In genomic region chr2:64773461-64774118, GRCh38 we compare ENCODE assay signal across 13 cellular contexts.
"Had no signal": no experiment of that assay in that cellular context is flagged by ENCODE, and none has a peak within 500 bp of the region (broad histone marks: within the 10 kb centered on the region; RNA-seq: fewer than 3 reads in every experiment).

No MANE protein-coding gene starts in this region.

- DNase-seq: activated CD4-positive, alpha-beta T cell treated with anti-CD3 and anti-CD28 coated beads for 48 hours; activated CD8-positive, alpha-beta memory T cell treated with anti-CD3 and anti-CD28 coated beads, Interleukin-2, amount 50 U/mL, for 48 hours; activated CD8-positive, alpha-beta T cell treated with anti-CD3 and anti-CD28 coated beads, Interleukin-2, amount 10 ng/mL, durations not matched to agents 7 days and 5 days; activated naive CD8-positive, alpha-beta T cell treated with anti-CD3 and anti-CD28 coated beads, Interleukin-2, amount 10 ng/mL, durations not matched to agents 7 days and 5 days; anterior cingulate cortex; gastrocnemius medialis; heart right ventricle; kidney; left ventricle myocardium superior; mesendoderm; thyroid gland; uterus had no signal

- H3K36me3 ChIP-seq: esophagus muscularis mucosa, gastrocnemius medialis, heart right ventricle, thyroid gland, uterus had no signal

- ATAC-seq: activated CD8-positive, alpha-beta T cell treated with anti-CD3 and anti-CD28 coated beads, Interleukin-2, amount 10 ng/mL, durations not matched to agents 7 days and 5 days; gastrocnemius medialis; heart right ventricle; left ventricle myocardium superior had no signal

- H3K9me3 ChIP-seq: gastrocnemius medialis, thyroid gland, uterus had no signal

- H3K27ac ChIP-seq: esophagus muscularis mucosa, gastrocnemius medialis, heart right ventricle, thyroid gland, uterus had no signal

- H3K4me3 ChIP-seq: esophagus muscularis mucosa, gastrocnemius medialis, heart right ventricle, thyroid gland, uterus had no signal

- H3K27me3 ChIP-seq: esophagus muscularis mucosa, gastrocnemius medialis, heart right ventricle, thyroid gland, uterus had no signal
